ENCODE assay signal across 1 cellular context in the genomic region with DNA sequence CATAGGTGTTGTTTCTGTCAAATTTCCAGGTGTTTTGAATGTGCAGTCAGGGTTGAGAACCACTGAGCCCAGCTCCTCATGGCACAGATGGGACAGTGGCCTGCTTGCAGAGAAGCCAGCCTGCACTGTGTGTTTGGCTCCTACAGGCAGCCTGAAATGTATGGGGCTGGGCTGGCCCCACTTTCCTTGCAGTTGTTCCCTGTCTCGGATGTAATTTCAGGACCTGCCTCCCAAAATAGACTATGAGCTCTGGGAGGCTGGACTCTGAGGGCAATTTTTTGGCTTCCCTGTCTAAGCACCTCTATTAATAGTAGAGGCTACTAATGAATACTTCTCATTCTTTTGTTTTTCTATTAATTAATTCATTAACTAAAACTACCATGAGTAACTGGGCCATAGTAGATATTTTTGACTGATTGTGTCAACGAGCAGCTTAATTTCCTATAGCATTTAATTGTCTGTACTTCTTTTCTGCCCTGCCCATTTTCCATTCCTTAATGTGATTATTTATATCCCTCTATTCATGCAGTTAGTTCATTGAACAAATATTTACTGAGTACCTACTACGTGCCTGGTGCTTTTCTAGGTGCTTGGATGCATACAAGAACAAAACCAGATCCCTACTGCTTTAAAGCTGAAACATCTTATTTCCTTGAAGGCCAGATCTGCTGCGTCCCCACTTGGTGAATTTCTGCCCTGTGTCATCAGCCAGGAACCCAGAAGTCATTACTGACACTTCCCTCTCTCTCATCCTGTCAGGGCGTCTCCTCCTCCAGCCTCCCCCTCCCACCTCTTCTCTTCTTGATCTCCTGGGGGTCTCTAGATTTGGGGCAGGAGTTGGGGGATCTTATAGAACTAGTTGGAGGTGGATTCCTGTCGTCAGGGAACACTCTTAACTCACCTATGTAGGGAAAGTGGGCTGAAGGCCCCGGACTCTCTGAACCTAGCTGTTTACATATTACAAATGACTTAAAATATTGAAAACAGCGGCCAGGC.
TF ChIP-seq lines count a peak whose summit lies in the region.

No MANE protein-coding gene starts in this region.

TF ChIP-seq in K562, 482 proteins besides CTCF, POLR2A, EP300 and RAD21 (continued from another document):
- TF ChIP-seq NELFE (IDR thresholded peaks at IDR 0.05; ENCODE audit: insufficient read depth, insufficient read length) (no peak), ETV1 (tag; conservative IDR thresholded peaks at IDR 0.05; ENCODE audit: low read depth) (peak; percentile 33; the same call in 1 of the 2 replicates), SMARCA4 (IDR thresholded peaks at IDR 0.05) (peak; percentile 30; the same call in 1 of the 2 replicates), DMBX1 (CRISPR knock-in tag; IDR thresholded peaks at IDR 0.05; ENCODE audit: borderline replicate concordance) (peak; percentile 59; the same call in 1 of the 2 replicates), CEBPG (CRISPR knock-in tag; IDR thresholded peaks at IDR 0.05) (peak; percentile 80), CEBPG (tag; conservative IDR thresholded peaks at IDR 0.05 in 1 of 2, IDR thresholded peaks at IDR 0.05 in 1 of 2) (peak; percentile 25 to 88; a peak in 3 of 4 replicates), NFIX (CRISPR knock-in tag; IDR thresholded peaks at IDR 0.05; ENCODE audit: low read depth) (no peak), CHD1 (IDR thresholded peaks at IDR 0.05; ENCODE audit: low read length) (no peak), ELF1 (tag; IDR thresholded peaks at IDR 0.05) (peak; percentile 20; the same call in 1 of the 2 replicates), SMAD4 (CRISPR knock-in tag; conservative IDR thresholded peaks at IDR 0.05) (peak; percentile 65; the same call in 1 of the 2 replicates), ZNF699 (CRISPR knock-in tag; IDR thresholded peaks at IDR 0.05; ENCODE audit: insufficient replicate concordance) (no peak), ZNF175 (CRISPR knock-in tag; IDR thresholded peaks at IDR 0.05; ENCODE audit: low read depth) (peak; percentile 50; the same call in 1 of the 2 replicates), ZBTB17 (CRISPR knock-in tag; IDR thresholded peaks at IDR 0.05) (0 out of 2 replicates have a peak, but pooled peaks have one; percentile 7), DACH1 (IDR thresholded peaks at IDR 0.05; ENCODE audit: partially characterized antibody) (no peak), ZKSCAN1 (IDR thresholded peaks at IDR 0.05; ENCODE audit: low read depth, low read length) (peak; percentile 64; the same call in 1 of the 2 replicates), SMAD3 (CRISPR knock-in tag; conservative IDR thresholded peaks at IDR 0.05) (0 out of 2 replicates have a peak, but pooled peaks have one; percentile 2), SPI1 (IDR thresholded peaks at IDR 0.05; ENCODE audit: borderline replicate concordance, low read depth, low read length) (peak; percentile 14; the same call in 1 of the 2 replicates), GTF2A2 (tag; IDR thresholded peaks at IDR 0.05) (0 out of 2 replicates have a peak, but pooled peaks have one; percentile 52), NFE2 (IDR thresholded peaks at IDR 0.05; ENCODE audit: low read depth) (no peak), TRIM24 (IDR thresholded peaks at IDR 0.05) (peak; percentile 80 to 89; a peak in 2 of 4 replicates), ATF1 (CRISPR knock-in tag; IDR thresholded peaks at IDR 0.05) (no peak), ATF1 (tag; IDR thresholded peaks at IDR 0.05) (0 out of 2 replicates have a peak, but pooled peaks have one; percentile 12), NR2C1 (IDR thresholded peaks at IDR 0.05) (no peak), NR2C1 (tag; IDR thresholded peaks at IDR 0.05) (0 out of 2 replicates have a peak, but pooled peaks have one; percentile 31), ZNF41 (CRISPR knock-in tag; conservative IDR thresholded peaks at IDR 0.05) (0 out of 2 replicates have a peak, but pooled peaks have one; percentile 23), MAZ (CRISPR knock-in tag; conservative IDR thresholded peaks at IDR 0.05 in 1 of 2, IDR thresholded peaks at IDR 0.05 in 1 of 2) (peak in 1 of 2 experiments; percentile 79; a peak in 2 of 4 replicates), MEIS2 (IDR thresholded peaks at IDR 0.05; ENCODE audit: partially characterized antibody) (peak; percentile 37), CTBP1 (IDR thresholded peaks at IDR 0.05; ENCODE audit: borderline replicate concordance) (peak; percentile 35; the same call in 1 of the 2 replicates), ZNF311 (CRISPR knock-in tag; IDR thresholded peaks at IDR 0.05) (peak; percentile 58), NRF1 (conservative IDR thresholded peaks at IDR 0.05 in 1 of 2, IDR thresholded peaks at IDR 0.05 in 1 of 2) (0 out of 4 replicates have a peak, but pooled peaks of 1 of the 2 experiments have one; percentile 7), L3MBTL2 (IDR thresholded peaks at IDR 0.05) (0 out of 2 replicates have a peak, but pooled peaks have one; percentile 20), NR1H2 (CRISPR knock-in tag; IDR thresholded peaks at IDR 0.05) (no peak), ZNF584 (CRISPR knock-in tag; IDR thresholded peaks at IDR 0.05; ENCODE audit: low read depth) (peak; percentile 86; the same call in 1 of the 2 replicates), RBM25 (IDR thresholded peaks at IDR 0.05; ENCODE audit: low read depth, low read length, severe bottlenecking) (no peak), MAFG (tag; conservative IDR thresholded peaks at IDR 0.05) (no peak), MXI1 (IDR thresholded peaks at IDR 0.05; ENCODE audit: low read depth, low read length) (no peak), MEF2D (tag; conservative IDR thresholded peaks at IDR 0.05; ENCODE audit: low read depth) (peak; percentile 24; the same call in 1 of the 2 replicates), PHF20 (IDR thresholded peaks at IDR 0.05; ENCODE audit: partially characterized antibody) (no peak), CREBBP (IDR thresholded peaks at IDR 0.05; ENCODE audit: low read depth, low read length) (no peak), CAMTA2 (CRISPR knock-in tag; conservative IDR thresholded peaks at IDR 0.05) (no peak), POLR2H (tag; IDR thresholded peaks at IDR 0.05; ENCODE audit: low read depth) (peak; percentile 61), ARID1B (IDR thresholded peaks at IDR 0.05) (peak; percentile 22; the same call in 1 of the 2 replicates), SAP30 (IDR thresholded peaks at IDR 0.05; ENCODE audit: borderline replicate concordance, insufficient read depth, low read depth, low read length, poor library complexity, severe bottlenecking) (no peak), ILK (tag; IDR thresholded peaks at IDR 0.05; ENCODE audit: borderline replicate concordance, low read depth) (no peak), FOS (IDR thresholded peaks at IDR 0.05; ENCODE audit: extremely low read depth, insufficient read length) (no peak), ZNF347 (CRISPR knock-in tag; IDR thresholded peaks at IDR 0.05; ENCODE audit: low read depth) (no peak)
- TF ChIP-seq, protein P1, sequence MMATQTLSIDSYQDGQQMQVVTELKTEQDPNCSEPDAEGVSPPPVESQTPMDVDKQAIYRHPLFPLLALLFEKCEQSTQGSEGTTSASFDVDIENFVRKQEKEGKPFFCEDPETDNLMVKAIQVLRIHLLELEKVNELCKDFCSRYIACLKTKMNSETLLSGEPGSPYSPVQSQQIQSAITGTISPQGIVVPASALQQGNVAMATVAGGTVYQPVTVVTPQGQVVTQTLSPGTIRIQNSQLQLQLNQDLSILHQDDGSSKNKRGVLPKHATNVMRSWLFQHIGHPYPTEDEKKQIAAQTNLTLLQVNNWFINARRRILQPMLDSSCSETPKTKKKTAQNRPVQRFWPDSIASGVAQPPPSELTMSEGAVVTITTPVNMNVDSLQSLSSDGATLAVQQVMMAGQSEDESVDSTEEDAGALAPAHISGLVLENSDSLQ (IDR thresholded peaks at IDR 0.05), result peak; percentile 74
- TF ChIP-seq, protein P2, sequence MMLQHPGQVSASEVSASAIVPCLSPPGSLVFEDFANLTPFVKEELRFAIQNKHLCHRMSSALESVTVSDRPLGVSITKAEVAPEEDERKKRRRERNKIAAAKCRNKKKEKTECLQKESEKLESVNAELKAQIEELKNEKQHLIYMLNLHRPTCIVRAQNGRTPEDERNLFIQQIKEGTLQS (IDR thresholded peaks at IDR 0.05), result peak; percentile 77
- TF ChIP-seq, protein P2 (CRISPR knock-in tag; conservative IDR thresholded peaks at IDR 0.05), result no peak
- TF ChIP-seq, protein P3, sequence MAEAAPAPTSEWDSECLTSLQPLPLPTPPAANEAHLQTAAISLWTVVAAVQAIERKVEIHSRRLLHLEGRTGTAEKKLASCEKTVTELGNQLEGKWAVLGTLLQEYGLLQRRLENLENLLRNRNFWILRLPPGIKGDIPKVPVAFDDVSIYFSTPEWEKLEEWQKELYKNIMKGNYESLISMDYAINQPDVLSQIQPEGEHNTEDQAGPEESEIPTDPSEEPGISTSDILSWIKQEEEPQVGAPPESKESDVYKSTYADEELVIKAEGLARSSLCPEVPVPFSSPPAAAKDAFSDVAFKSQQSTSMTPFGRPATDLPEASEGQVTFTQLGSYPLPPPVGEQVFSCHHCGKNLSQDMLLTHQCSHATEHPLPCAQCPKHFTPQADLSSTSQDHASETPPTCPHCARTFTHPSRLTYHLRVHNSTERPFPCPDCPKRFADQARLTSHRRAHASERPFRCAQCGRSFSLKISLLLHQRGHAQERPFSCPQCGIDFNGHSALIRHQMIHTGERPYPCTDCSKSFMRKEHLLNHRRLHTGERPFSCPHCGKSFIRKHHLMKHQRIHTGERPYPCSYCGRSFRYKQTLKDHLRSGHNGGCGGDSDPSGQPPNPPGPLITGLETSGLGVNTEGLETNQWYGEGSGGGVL (CRISPR knock-in tag; IDR thresholded peaks at IDR 0.05), result no peak
- TF ChIP-seq, protein P4, sequence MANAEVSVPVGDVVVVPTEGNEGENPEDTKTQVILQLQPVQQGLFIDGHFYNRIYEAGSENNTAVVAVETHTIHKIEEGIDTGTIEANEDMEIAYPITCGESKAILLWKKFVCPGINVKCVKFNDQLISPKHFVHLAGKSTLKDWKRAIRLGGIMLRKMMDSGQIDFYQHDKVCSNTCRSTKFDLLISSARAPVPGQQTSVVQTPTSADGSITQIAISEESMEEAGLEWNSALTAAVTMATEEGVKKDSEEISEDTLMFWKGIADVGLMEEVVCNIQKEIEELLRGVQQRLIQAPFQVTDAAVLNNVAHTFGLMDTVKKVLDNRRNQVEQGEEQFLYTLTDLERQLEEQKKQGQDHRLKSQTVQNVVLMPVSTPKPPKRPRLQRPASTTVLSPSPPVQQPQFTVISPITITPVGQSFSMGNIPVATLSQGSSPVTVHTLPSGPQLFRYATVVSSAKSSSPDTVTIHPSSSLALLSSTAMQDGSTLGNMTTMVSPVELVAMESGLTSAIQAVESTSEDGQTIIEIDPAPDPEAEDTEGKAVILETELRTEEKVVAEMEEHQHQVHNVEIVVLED (CRISPR knock-in tag; IDR thresholded peaks at IDR 0.05), result 0 out of 2 replicates have a peak, but pooled peaks have one; percentile 5
- TF ChIP-seq, protein P5, sequence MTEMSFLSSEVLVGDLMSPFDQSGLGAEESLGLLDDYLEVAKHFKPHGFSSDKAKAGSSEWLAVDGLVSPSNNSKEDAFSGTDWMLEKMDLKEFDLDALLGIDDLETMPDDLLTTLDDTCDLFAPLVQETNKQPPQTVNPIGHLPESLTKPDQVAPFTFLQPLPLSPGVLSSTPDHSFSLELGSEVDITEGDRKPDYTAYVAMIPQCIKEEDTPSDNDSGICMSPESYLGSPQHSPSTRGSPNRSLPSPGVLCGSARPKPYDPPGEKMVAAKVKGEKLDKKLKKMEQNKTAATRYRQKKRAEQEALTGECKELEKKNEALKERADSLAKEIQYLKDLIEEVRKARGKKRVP (CRISPR knock-in tag; IDR thresholded peaks at IDR 0.05), result peak; percentile 91
- TF ChIP-seq, protein P6, sequence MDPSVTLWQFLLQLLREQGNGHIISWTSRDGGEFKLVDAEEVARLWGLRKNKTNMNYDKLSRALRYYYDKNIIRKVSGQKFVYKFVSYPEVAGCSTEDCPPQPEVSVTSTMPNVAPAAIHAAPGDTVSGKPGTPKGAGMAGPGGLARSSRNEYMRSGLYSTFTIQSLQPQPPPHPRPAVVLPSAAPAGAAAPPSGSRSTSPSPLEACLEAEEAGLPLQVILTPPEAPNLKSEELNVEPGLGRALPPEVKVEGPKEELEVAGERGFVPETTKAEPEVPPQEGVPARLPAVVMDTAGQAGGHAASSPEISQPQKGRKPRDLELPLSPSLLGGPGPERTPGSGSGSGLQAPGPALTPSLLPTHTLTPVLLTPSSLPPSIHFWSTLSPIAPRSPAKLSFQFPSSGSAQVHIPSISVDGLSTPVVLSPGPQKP (CRISPR knock-in tag; IDR thresholded peaks at IDR 0.05), result no peak
